40 cellular contexts compared by ENCODE assay signal in genomic region chr10:13585195-13585751, GRCh38. TPM values are rescaled to one million over a fixed set of nuclear protein-coding genes. Genes with fewer than 3 reads are reported as not detected.
"Had no signal": no experiment of that assay in that cellular context is flagged by ENCODE, and none has a peak within 500 bp of the region (broad histone marks: within the 10 kb centered on the region; RNA-seq: fewer than 3 reads in every experiment).

No MANE protein-coding gene starts in this region.

- H3K9me3 ChIP-seq: adrenal gland, ascending aorta, body of pancreas, breast epithelium had no signal

- FAIRE-seq: astrocyte, bronchial epithelial cell had no signal

- H3K9me3 Mint-ChIP-seq: activated naive CD4-positive, alpha-beta T cell treated with anti-CD3 and anti-CD28 coated beads for 36 hours; activated naive CD4-positive, alpha-beta T cell treated with anti-CD3 and anti-CD28 coated beads, Interleukin-2, amount 10 ng/mL, durations not matched to agents 7 days and 5 days; activated naive CD4-positive, alpha-beta T cell treated with anti-CD3 and anti-CD28 coated beads, Interleukin-2, amount 50 U/mL, for 24 hours; activated naive CD4-positive, alpha-beta T cell treated with anti-CD3 and anti-CD28 coated beads, Interleukin-2, amount 50 U/mL, for 72 hours; activated naive CD8-positive, alpha-beta T cell treated with anti-CD3 and anti-CD28 coated beads for 36 hours; activated naive CD8-positive, alpha-beta T cell treated with anti-CD3 and anti-CD28 coated beads, Interleukin-2, amount 10 ng/mL, durations not matched to agents 7 days and 5 days; activated naive CD8-positive, alpha-beta T cell treated with anti-CD3 and anti-CD28 coated beads, Interleukin-2, amount 50 U/mL, for 24 hours; activated T-cell treated with anti-CD3 and anti-CD28 coated beads, Interleukin-2, amount 50 U/mL, for 24 hours; activated T-cell treated with anti-CD3 and anti-CD28 coated beads, Interleukin-2, amount 50 U/mL, for 4 hours; activated T-cell treated with anti-CD3 and anti-CD28 coated beads, Interleukin-2, amount 50 U/mL, for 72 hours; activated T-helper 1 cell treated with anti-CD3 and anti-CD28 coated beads, Interleukin-12 subunit alpha, Interleukin-12 subunit beta, Interleukin-2, Interleukin-4 antibody, amounts not matched to agents 30 ng/mL and 10 ng/mL and 1 ng/mL, durations not matched to agents 14 hours and 24 hours and 36 hours; activated T-helper 17 cell treated with anti-CD3 and anti-CD28 coated beads, Interleukin-2, amount 50 U/mL, for 72 hours; activated T-helper 2 cell treated with anti-CD3 and anti-CD28 coated beads, Interferon-gamma antibody, Interleukin-2, Interleukin-4, amounts not matched to agents 10 μg/mL and 5 μg/mL and 100 μg/mL, durations not matched to agents 14 hours and 24 hours and 36 hours; central memory CD8-positive, alpha-beta T cell had no signal

- H3K27me3 ChIP-seq: ascending aorta, body of pancreas, brain microvascular endothelial cell, breast epithelium had no signal

- H3K36me3 ChIP-seq: adrenal gland, ascending aorta, breast epithelium, cardiac muscle cell had no signal

- H3K27ac ChIP-seq: adrenal gland, ascending aorta, body of pancreas, brain microvascular endothelial cell, breast epithelium, cardiac muscle cell had no signal

- H3K36me3 Mint-ChIP-seq: activated naive CD8-positive, alpha-beta T cell had no signal

- ATAC-seq: activated naive CD4-positive, alpha-beta T cell treated with anti-CD3 and anti-CD28 coated beads, Interleukin-2, amount 50 U/mL, for 72 hours; activated naive CD8-positive, alpha-beta T cell treated with anti-CD3 and anti-CD28 coated beads, Interleukin-2, amount 50 U/mL, for 24 hours; activated T-cell treated with anti-CD3 and anti-CD28 coated beads, Interleukin-2, amount 50 U/mL, for 4 hours; activated T-cell treated with anti-CD3 and anti-CD28 coated beads, Interleukin-2, amount 50 U/mL, for 72 hours; activated T-helper 17 cell treated with anti-CD3 and anti-CD28 coated beads, Interleukin-2, amount 50 U/mL, for 72 hours; body of pancreas had no signal

- H3K4me3 Mint-ChIP-seq: activated naive CD4-positive, alpha-beta T cell treated with anti-CD3 and anti-CD28 coated beads for 36 hours; activated naive CD4-positive, alpha-beta T cell treated with anti-CD3 and anti-CD28 coated beads, Interleukin-2, amount 10 ng/mL, durations not matched to agents 7 days and 5 days; activated naive CD4-positive, alpha-beta T cell treated with anti-CD3 and anti-CD28 coated beads, Interleukin-2, amount 50 U/mL, for 24 hours; activated naive CD8-positive, alpha-beta T cell; activated naive CD8-positive, alpha-beta T cell treated with anti-CD3 and anti-CD28 coated beads for 36 hours; activated naive CD8-positive, alpha-beta T cell treated with anti-CD3 and anti-CD28 coated beads, Interleukin-2, amount 10 ng/mL, durations not matched to agents 7 days and 5 days; activated naive CD8-positive, alpha-beta T cell treated with anti-CD3 and anti-CD28 coated beads, Interleukin-2, amount 50 U/mL, for 24 hours; activated T-cell treated with anti-CD3 and anti-CD28 coated beads, Interleukin-2, amount 50 U/mL, for 24 hours; activated T-cell treated with anti-CD3 and anti-CD28 coated beads, Interleukin-2, amount 50 U/mL, for 4 hours; activated T-helper 1 cell treated with anti-CD3 and anti-CD28 coated beads, Interleukin-12 subunit alpha, Interleukin-12 subunit beta, Interleukin-2, Interleukin-4 antibody, amounts not matched to agents 30 ng/mL and 10 ng/mL and 1 ng/mL, durations not matched to agents 14 hours and 24 hours and 36 hours; central memory CD8-positive, alpha-beta T cell had no signal

- H3K4me3 ChIP-seq: adrenal gland, ascending aorta, body of pancreas, breast epithelium, cardiac muscle cell had no signal

- DNase-seq: activated effector memory CD4-positive, alpha-beta T cell treated with anti-CD3 and anti-CD28 coated beads, Interleukin-2, amount 50 U/mL, for 16 hours; activated effector memory CD4-positive, alpha-beta T cell treated with Interleukin-2 at 50 U/mL for 16 hours; activated gamma-delta T cell; activated gamma-delta T cell treated with Interleukin-2 at 50 U/mL for 16 hours; activated naive CD4-positive, alpha-beta T cell; activated naive CD4-positive, alpha-beta T cell treated with anti-CD3 and anti-CD28 coated beads for 36 hours; activated naive CD4-positive, alpha-beta T cell treated with anti-CD3 and anti-CD28 coated beads, Interleukin-2, amount 10 ng/mL, durations not matched to agents 7 days and 5 days; activated naive CD4-positive, alpha-beta T cell treated with anti-CD3 and anti-CD28 coated beads, Interleukin-2, amount 50 U/mL, for 16 hours; activated naive CD4-positive, alpha-beta T cell treated with Interleukin-2 at 50 U/mL for 16 hours; activated naive CD8-positive, alpha-beta T cell treated with anti-CD3 and anti-CD28 coated beads for 36 hours; activated naive CD8-positive, alpha-beta T cell treated with anti-CD3 and anti-CD28 coated beads, Interleukin-2, amount 10 ng/mL, durations not matched to agents 7 days and 5 days; activated naive CD8-positive, alpha-beta T cell treated with anti-CD3 and anti-CD28 coated beads, Interleukin-2, amount 50 U/mL, for 24 hours; activated T-cell treated with anti-CD3 and anti-CD28 coated beads, Interleukin-2, amount 50 U/mL, for 1 hour; activated T-cell treated with anti-CD3 and anti-CD28 coated beads, Interleukin-2, amount 50 U/mL, for 24 hours; activated T-cell treated with anti-CD3 and anti-CD28 coated beads, Interleukin-2, amount 50 U/mL, for 4 hours; activated T-cell treated with anti-CD3 and anti-CD28 coated beads, Interleukin-2, amount 50 U/mL, for 48 hours; activated T-cell treated with anti-CD3 and anti-CD28 coated beads, Interleukin-2, amount 50 U/mL, for 72 hours; adrenal gland; amniotic stem cell; amygdala; anterior cingulate cortex; aorta; body of pancreas; brain microvascular endothelial cell; caudate nucleus; central memory CD4-positive, alpha-beta T cell; cerebellar nuclear complex had no signal

- H3K27ac Mint-ChIP-seq: activated naive CD4-positive, alpha-beta T cell treated with anti-CD3 and anti-CD28 coated beads for 36 hours; activated naive CD4-positive, alpha-beta T cell treated with anti-CD3 and anti-CD28 coated beads, Interleukin-2, amount 10 ng/mL, durations not matched to agents 7 days and 5 days; activated naive CD4-positive, alpha-beta T cell treated with anti-CD3 and anti-CD28 coated beads, Interleukin-2, amount 50 U/mL, for 24 hours; activated naive CD4-positive, alpha-beta T cell treated with anti-CD3 and anti-CD28 coated beads, Interleukin-2, amount 50 U/mL, for 72 hours; activated naive CD8-positive, alpha-beta T cell; activated naive CD8-positive, alpha-beta T cell treated with anti-CD3 and anti-CD28 coated beads for 36 hours; activated naive CD8-positive, alpha-beta T cell treated with anti-CD3 and anti-CD28 coated beads, Interleukin-2, amount 10 ng/mL, durations not matched to agents 7 days and 5 days; activated naive CD8-positive, alpha-beta T cell treated with anti-CD3 and anti-CD28 coated beads, Interleukin-2, amount 50 U/mL, for 24 hours; activated T-cell treated with anti-CD3 and anti-CD28 coated beads, Interleukin-2, amount 50 U/mL, for 24 hours; activated T-cell treated with anti-CD3 and anti-CD28 coated beads, Interleukin-2, amount 50 U/mL, for 72 hours; activated T-helper 1 cell treated with anti-CD3 and anti-CD28 coated beads, Interleukin-12 subunit alpha, Interleukin-12 subunit beta, Interleukin-2, Interleukin-4 antibody, amounts not matched to agents 30 ng/mL and 10 ng/mL and 1 ng/mL, durations not matched to agents 14 hours and 24 hours and 36 hours; activated T-helper 17 cell treated with anti-CD3 and anti-CD28 coated beads, Interleukin-2, amount 50 U/mL, for 72 hours; activated T-helper 2 cell treated with anti-CD3 and anti-CD28 coated beads, Interferon-gamma antibody, Interleukin-2, Interleukin-4, amounts not matched to agents 10 μg/mL and 5 μg/mL and 100 μg/mL, durations not matched to agents 14 hours and 24 hours and 36 hours; brain had no signal

RNA-seq across cellular contexts. Expression of gene BEND7, which starts 56.5 kb away (rescaled TPM):
- total RNA-seq: activated naive CD4-positive, alpha-beta T cell treated with anti-CD3 and anti-CD28 coated beads for 36 hours; activated naive CD4-positive, alpha-beta T cell treated with anti-CD3 and anti-CD28 coated beads, Interleukin-2, amount 50 U/mL, for 72 hours; activated naive CD8-positive, alpha-beta T cell treated with anti-CD3 and anti-CD28 coated beads for 36 hours; activated naive CD8-positive, alpha-beta T cell treated with anti-CD3 and anti-CD28 coated beads, Interleukin-2, amount 10 ng/mL, durations not matched to agents 7 days and 5 days; activated T-helper 1 cell treated with anti-CD3 and anti-CD28 coated beads, Interleukin-12 subunit alpha, Interleukin-12 subunit beta, Interleukin-2, Interleukin-4 antibody, amounts not matched to agents 30 ng/mL and 10 ng/mL and 1 ng/mL, durations not matched to agents 14 hours and 24 hours and 36 hours; activated T-helper 17 cell treated with anti-CD3 and anti-CD28 coated beads, Interleukin-2, amount 50 U/mL, for 72 hours; activated T-helper 2 cell treated with anti-CD3 and anti-CD28 coated beads, Interferon-gamma antibody, Interleukin-2, Interleukin-4, amounts not matched to agents 10 μg/mL and 5 μg/mL and 100 μg/mL, durations not matched to agents 14 hours and 24 hours and 36 hours had no signal
